In genomic region chr14:22429546-22429945, GRCh38 we compare ENCODE assay signal across 18 cellular contexts.
"Had no signal": no experiment of that assay in that cellular context is flagged by ENCODE, and none has a peak within 500 bp of the region (broad histone marks: within the 10 kb centered on the region; RNA-seq: fewer than 3 reads in every experiment).

No MANE protein-coding gene starts in this region.

- H3K4me3 Mint-ChIP-seq: activated CD4-positive, alpha-beta memory T cell treated with anti-CD3 and anti-CD28 coated beads for 36 hours; activated naive CD8-positive, alpha-beta T cell treated with anti-CD3 and anti-CD28 coated beads, Interleukin-2, amount 10 ng/mL, durations not matched to agents 7 days and 5 days; nephron progenitor cell; stimulated activated effector memory CD8-positive, alpha-beta T cell treated with anti-CD3 and anti-CD28 coated beads, Interleukin-12 subunit alpha, Interleukin-12 subunit beta, amount 100 ng/mL, for 72 hours; type B pancreatic cell had no signal

- H3K36me3 ChIP-seq: breast epithelium, pancreas had no signal

- H3K9me3 Mint-ChIP-seq: activated CD4-positive, alpha-beta memory T cell treated with anti-CD3 and anti-CD28 coated beads for 36 hours; activated naive CD8-positive, alpha-beta T cell treated with anti-CD3 and anti-CD28 coated beads, Interleukin-2, amount 10 ng/mL, durations not matched to agents 7 days and 5 days; nephron progenitor cell; stimulated activated effector memory CD8-positive, alpha-beta T cell treated with anti-CD3 and anti-CD28 coated beads, Interleukin-12 subunit alpha, Interleukin-12 subunit beta, amount 100 ng/mL, for 72 hours; type B pancreatic cell had no signal

- H3K4me3 ChIP-seq: breast epithelium, dorsolateral prefrontal cortex, mucosa of descending colon, pancreas, skin epidermis had no signal

- H3K36me3 Mint-ChIP-seq: activated CD4-positive, alpha-beta memory T cell treated with anti-CD3 and anti-CD28 coated beads for 36 hours; activated naive CD8-positive, alpha-beta T cell treated with anti-CD3 and anti-CD28 coated beads, Interleukin-2, amount 10 ng/mL, durations not matched to agents 7 days and 5 days; stimulated activated effector memory CD8-positive, alpha-beta T cell treated with anti-CD3 and anti-CD28 coated beads, Interleukin-12 subunit alpha, Interleukin-12 subunit beta, amount 100 ng/mL, for 72 hours; type B pancreatic cell had no signal

- H3K4me1 Mint-ChIP-seq: activated naive CD8-positive, alpha-beta T cell treated with anti-CD3 and anti-CD28 coated beads, Interleukin-2, amount 10 ng/mL, durations not matched to agents 7 days and 5 days; stimulated activated effector memory CD8-positive, alpha-beta T cell treated with anti-CD3 and anti-CD28 coated beads, Interleukin-12 subunit alpha, Interleukin-12 subunit beta, amount 100 ng/mL, for 72 hours had no signal

- H3K27me3 Mint-ChIP-seq: activated CD4-positive, alpha-beta memory T cell treated with anti-CD3 and anti-CD28 coated beads for 36 hours; activated naive CD8-positive, alpha-beta T cell treated with anti-CD3 and anti-CD28 coated beads, Interleukin-2, amount 10 ng/mL, durations not matched to agents 7 days and 5 days had no signal

- H3K27me3 ChIP-seq: breast epithelium, dorsolateral prefrontal cortex, pancreas had no signal

- H3K9me3 ChIP-seq: breast epithelium, mucosa of descending colon, pancreas had no signal

- H3K27ac ChIP-seq: breast epithelium, pancreas had no signal

- H3K27ac Mint-ChIP-seq: activated CD4-positive, alpha-beta memory T cell treated with anti-CD3 and anti-CD28 coated beads for 36 hours; activated naive CD8-positive, alpha-beta T cell treated with anti-CD3 and anti-CD28 coated beads, Interleukin-2, amount 10 ng/mL, durations not matched to agents 7 days and 5 days; nephron progenitor cell; stimulated activated effector memory CD8-positive, alpha-beta T cell treated with anti-CD3 and anti-CD28 coated beads, Interleukin-12 subunit alpha, Interleukin-12 subunit beta, amount 100 ng/mL, for 72 hours; type B pancreatic cell had no signal

- ATAC-seq: left colon; stimulated activated effector memory CD8-positive, alpha-beta T cell treated with anti-CD3 and anti-CD28 coated beads, Interleukin-12 subunit alpha, Interleukin-12 subunit beta, amount 100 ng/mL, for 72 hours had no signal

- DNase-seq: activated CD4-positive, alpha-beta memory T cell treated with anti-CD3 and anti-CD28 coated beads for 36 hours; activated CD4-positive, alpha-beta T cell treated with anti-CD3 and anti-CD28 coated beads for 1 hour; activated naive CD8-positive, alpha-beta T cell treated with anti-CD3 and anti-CD28 coated beads, Interleukin-2, amount 10 ng/mL, durations not matched to agents 7 days and 5 days; activated T-cell treated with anti-CD3 and anti-CD28 coated beads, Interleukin-2, amount 50 U/mL, for 48 hours; anterior cingulate cortex; dorsolateral prefrontal cortex; foreskin melanocyte; head of caudate nucleus; left colon; mammary epithelial cell; mucosa of descending colon; nephron progenitor cell; pancreas; retina had no signal
